ENCODE assay signal across 1 cellular context in the genomic region with DNA sequence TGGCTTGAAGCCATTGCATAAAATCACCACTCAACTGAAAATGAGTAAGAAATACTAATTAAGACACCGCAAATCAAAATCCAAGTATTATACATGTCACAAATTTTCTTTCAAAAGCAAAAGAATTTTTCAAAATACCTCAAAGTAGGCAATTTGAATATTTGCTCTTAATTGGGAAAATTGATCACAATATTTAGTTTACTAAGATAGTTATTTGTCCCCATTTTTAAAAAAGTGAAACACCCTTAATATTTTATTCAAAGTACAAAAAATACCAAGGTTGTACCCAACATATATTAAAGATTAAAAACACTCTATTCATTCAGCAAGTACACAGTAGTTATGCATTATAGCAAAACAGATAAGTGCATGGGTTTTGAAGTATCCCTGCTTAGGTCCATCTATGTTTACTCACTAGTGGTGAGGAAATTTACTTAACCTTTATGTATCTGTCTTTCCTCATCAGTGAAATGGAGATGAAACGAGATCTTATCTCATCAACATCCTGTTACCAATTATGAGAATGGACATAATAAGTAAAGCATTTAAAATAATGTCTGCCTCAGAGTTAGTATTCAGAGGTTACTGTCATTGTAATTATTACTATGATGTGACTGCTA.
TF ChIP-seq lines count a peak whose summit lies in the region.

No MANE protein-coding gene starts in this region.

TF ChIP-seq in IMR-90, 13 proteins besides CTCF, POLR2A, EP300 and RAD21:
- TF ChIP-seq CHD1 (IDR thresholded peaks at IDR 0.05; ENCODE audit: low read depth, low read length): no peak
- TF ChIP-seq RFX5 (IDR thresholded peaks at IDR 0.05; ENCODE audit: low read depth, low read length): no peak
- TF ChIP-seq NFE2L2 (IDR thresholded peaks at IDR 0.05; ENCODE audit: low read depth, low read length): no peak
